Comparison of ENCODE assay signal across 1 cellular context in the genomic region with DNA sequence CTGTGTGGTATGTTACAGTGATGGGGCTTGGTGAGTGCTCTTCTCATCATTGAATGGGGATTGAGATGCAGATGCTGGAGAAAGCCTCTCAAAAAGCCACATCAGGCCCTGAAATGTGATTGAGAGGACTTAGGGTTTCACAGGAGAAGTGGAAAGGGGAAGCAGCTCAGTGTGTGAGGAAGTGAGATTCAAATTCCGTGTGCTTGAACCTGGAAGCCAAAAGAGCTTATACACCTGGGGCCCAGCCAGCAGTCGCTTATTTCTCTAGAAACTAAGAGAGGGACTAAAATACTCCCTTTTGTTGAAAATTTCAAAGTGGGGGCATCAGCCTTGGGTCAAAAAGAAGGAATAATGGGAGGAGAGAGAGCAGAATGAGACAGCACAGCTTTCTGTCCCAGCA.
A peak's percentile ranks its signal among the peaks of the same experiment; 100 is the strongest.
TF ChIP-seq lines count a peak whose summit lies in the region.

No MANE protein-coding gene starts in this region.

TF ChIP-seq in GM12878, 131 proteins besides CTCF, POLR2A, EP300 and RAD21 (continued from another document and continues in another):
- TF ChIP-seq, protein P1, sequence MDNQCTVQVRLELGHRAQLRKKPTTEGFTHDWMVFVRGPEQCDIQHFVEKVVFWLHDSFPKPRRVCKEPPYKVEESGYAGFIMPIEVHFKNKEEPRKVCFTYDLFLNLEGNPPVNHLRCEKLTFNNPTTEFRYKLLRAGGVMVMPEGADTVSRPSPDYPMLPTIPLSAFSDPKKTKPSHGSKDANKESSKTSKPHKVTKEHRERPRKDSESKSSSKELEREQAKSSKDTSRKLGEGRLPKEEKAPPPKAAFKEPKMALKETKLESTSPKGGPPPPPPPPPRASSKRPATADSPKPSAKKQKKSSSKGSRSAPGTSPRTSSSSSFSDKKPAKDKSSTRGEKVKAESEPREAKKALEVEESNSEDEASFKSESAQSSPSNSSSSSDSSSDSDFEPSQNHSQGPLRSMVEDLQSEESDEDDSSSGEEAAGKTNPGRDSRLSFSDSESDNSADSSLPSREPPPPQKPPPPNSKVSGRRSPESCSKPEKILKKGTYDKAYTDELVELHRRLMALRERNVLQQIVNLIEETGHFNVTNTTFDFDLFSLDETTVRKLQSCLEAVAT (IDR thresholded peaks at IDR 0.05) = no peak
- TF ChIP-seq CBX5 (IDR thresholded peaks at IDR 0.05; ENCODE audit: low read depth) (no peak), KAT2A (conservative IDR thresholded peaks at IDR 0.05; ENCODE audit: control insufficient read depth, low read depth, low read length) (no peak), GATAD2B (conservative IDR thresholded peaks at IDR 0.05; ENCODE audit: low read depth) (no peak), SIN3A (IDR thresholded peaks at IDR 0.05; ENCODE audit: low read depth, low read length) (no peak), NFIC (IDR thresholded peaks at IDR 0.05; ENCODE audit: low read depth, low read length) (no peak; the same call in 1 of the 2 replicates), RUNX3 (IDR thresholded peaks at IDR 0.05; ENCODE audit: low read length) (no peak; the same call in 1 of the 2 replicates), RAD51 (IDR thresholded peaks at IDR 0.05) (no peak), RB1 (IDR thresholded peaks at IDR 0.05; ENCODE audit: borderline replicate concordance) (no peak), DPF2 (IDR thresholded peaks at IDR 0.05) (peak; percentile 69), NFXL1 (IDR thresholded peaks at IDR 0.05; ENCODE audit: borderline replicate concordance) (no peak), RFX5 (IDR thresholded peaks at IDR 0.05; ENCODE audit: low read depth, low read length) (no peak), SRF (IDR thresholded peaks at IDR 0.05; ENCODE audit: low read depth in 2 of 2, low read length in 2 of 2) (peak in 1 of 2 experiments; percentile 59; a peak in 1 of 4 replicates), MTA3 (IDR thresholded peaks at IDR 0.05; ENCODE audit: borderline replicate concordance, low read length) (0 out of 2 replicates have a peak, but pooled peaks have one; percentile 37), ZNF207 (IDR thresholded peaks at IDR 0.05; ENCODE audit: borderline replicate concordance) (no peak), PAX5 (IDR thresholded peaks at IDR 0.05; ENCODE audit: borderline replicate concordance, low read depth, low read length) (peak; percentile 45; the same call in 1 of the 2 replicates), TCF3 (IDR thresholded peaks at IDR 0.05; ENCODE audit: borderline replicate concordance, insufficient read depth, low read depth, low read length) (0 out of 2 replicates have a peak, but pooled peaks have one; percentile 50), NR2C1 (IDR thresholded peaks at IDR 0.05) (no peak), STAT3 (IDR thresholded peaks at IDR 0.05; ENCODE audit: low read depth, low read length) (no peak), SMC3 (IDR thresholded peaks at IDR 0.05; ENCODE audit: borderline replicate concordance, low read length) (no peak), ZZZ3 (IDR thresholded peaks at IDR 0.05; ENCODE audit: control insufficient read depth, insufficient read length, low read depth) (no peak), BCL11A (IDR thresholded peaks at IDR 0.05; ENCODE audit: low read depth, low read length) (peak; percentile 77)
- TF ChIP-seq, protein P2, sequence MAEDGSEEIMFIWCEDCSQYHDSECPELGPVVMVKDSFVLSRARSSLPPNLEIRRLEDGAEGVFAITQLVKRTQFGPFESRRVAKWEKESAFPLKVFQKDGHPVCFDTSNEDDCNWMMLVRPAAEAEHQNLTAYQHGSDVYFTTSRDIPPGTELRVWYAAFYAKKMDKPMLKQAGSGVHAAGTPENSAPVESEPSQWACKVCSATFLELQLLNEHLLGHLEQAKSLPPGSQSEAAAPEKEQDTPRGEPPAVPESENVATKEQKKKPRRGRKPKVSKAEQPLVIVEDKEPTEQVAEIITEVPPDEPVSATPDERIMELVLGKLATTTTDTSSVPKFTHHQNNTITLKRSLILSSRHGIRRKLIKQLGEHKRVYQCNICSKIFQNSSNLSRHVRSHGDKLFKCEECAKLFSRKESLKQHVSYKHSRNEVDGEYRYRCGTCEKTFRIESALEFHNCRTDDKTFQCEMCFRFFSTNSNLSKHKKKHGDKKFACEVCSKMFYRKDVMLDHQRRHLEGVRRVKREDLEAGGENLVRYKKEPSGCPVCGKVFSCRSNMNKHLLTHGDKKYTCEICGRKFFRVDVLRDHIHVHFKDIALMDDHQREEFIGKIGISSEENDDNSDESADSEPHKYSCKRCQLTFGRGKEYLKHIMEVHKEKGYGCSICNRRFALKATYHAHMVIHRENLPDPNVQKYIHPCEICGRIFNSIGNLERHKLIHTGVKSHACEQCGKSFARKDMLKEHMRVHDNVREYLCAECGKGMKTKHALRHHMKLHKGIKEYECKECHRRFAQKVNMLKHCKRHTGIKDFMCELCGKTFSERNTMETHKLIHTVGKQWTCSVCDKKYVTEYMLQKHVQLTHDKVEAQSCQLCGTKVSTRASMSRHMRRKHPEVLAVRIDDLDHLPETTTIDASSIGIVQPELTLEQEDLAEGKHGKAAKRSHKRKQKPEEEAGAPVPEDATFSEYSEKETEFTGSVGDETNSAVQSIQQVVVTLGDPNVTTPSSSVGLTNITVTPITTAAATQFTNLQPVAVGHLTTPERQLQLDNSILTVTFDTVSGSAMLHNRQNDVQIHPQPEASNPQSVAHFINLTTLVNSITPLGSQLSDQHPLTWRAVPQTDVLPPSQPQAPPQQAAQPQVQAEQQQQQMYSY (CRISPR knock-in tag; IDR thresholded peaks at IDR 0.05) = no peak
- TF ChIP-seq, protein P3, sequence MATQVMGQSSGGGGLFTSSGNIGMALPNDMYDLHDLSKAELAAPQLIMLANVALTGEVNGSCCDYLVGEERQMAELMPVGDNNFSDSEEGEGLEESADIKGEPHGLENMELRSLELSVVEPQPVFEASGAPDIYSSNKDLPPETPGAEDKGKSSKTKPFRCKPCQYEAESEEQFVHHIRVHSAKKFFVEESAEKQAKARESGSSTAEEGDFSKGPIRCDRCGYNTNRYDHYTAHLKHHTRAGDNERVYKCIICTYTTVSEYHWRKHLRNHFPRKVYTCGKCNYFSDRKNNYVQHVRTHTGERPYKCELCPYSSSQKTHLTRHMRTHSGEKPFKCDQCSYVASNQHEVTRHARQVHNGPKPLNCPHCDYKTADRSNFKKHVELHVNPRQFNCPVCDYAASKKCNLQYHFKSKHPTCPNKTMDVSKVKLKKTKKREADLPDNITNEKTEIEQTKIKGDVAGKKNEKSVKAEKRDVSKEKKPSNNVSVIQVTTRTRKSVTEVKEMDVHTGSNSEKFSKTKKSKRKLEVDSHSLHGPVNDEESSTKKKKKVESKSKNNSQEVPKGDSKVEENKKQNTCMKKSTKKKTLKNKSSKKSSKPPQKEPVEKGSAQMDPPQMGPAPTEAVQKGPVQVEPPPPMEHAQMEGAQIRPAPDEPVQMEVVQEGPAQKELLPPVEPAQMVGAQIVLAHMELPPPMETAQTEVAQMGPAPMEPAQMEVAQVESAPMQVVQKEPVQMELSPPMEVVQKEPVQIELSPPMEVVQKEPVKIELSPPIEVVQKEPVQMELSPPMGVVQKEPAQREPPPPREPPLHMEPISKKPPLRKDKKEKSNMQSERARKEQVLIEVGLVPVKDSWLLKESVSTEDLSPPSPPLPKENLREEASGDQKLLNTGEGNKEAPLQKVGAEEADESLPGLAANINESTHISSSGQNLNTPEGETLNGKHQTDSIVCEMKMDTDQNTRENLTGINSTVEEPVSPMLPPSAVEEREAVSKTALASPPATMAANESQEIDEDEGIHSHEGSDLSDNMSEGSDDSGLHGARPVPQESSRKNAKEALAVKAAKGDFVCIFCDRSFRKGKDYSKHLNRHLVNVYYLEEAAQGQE (IDR thresholded peaks at IDR 0.05; ENCODE audit: low read depth, low read length) = no peak
- TF ChIP-seq, protein P4, sequence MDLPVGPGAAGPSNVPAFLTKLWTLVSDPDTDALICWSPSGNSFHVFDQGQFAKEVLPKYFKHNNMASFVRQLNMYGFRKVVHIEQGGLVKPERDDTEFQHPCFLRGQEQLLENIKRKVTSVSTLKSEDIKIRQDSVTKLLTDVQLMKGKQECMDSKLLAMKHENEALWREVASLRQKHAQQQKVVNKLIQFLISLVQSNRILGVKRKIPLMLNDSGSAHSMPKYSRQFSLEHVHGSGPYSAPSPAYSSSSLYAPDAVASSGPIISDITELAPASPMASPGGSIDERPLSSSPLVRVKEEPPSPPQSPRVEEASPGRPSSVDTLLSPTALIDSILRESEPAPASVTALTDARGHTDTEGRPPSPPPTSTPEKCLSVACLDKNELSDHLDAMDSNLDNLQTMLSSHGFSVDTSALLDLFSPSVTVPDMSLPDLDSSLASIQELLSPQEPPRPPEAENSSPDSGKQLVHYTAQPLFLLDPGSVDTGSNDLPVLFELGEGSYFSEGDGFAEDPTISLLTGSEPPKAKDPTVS (IDR thresholded peaks at IDR 0.05; ENCODE audit: low read depth, low read length) = no peak
- TF ChIP-seq, protein P5, sequence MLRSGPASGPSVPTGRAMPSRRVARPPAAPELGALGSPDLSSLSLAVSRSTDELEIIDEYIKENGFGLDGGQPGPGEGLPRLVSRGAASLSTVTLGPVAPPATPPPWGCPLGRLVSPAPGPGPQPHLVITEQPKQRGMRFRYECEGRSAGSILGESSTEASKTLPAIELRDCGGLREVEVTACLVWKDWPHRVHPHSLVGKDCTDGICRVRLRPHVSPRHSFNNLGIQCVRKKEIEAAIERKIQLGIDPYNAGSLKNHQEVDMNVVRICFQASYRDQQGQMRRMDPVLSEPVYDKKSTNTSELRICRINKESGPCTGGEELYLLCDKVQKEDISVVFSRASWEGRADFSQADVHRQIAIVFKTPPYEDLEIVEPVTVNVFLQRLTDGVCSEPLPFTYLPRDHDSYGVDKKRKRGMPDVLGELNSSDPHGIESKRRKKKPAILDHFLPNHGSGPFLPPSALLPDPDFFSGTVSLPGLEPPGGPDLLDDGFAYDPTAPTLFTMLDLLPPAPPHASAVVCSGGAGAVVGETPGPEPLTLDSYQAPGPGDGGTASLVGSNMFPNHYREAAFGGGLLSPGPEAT (IDR thresholded peaks at IDR 0.05; ENCODE audit: low read depth) = peak; percentile 39
- TF ChIP-seq, protein P6, sequence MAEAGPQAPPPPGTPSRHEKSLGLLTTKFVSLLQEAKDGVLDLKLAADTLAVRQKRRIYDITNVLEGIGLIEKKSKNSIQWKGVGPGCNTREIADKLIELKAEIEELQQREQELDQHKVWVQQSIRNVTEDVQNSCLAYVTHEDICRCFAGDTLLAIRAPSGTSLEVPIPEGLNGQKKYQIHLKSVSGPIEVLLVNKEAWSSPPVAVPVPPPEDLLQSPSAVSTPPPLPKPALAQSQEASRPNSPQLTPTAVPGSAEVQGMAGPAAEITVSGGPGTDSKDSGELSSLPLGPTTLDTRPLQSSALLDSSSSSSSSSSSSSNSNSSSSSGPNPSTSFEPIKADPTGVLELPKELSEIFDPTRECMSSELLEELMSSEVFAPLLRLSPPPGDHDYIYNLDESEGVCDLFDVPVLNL (IDR thresholded peaks at IDR 0.05; ENCODE audit: low read depth, low read length) = no peak
- TF ChIP-seq, protein P7, sequence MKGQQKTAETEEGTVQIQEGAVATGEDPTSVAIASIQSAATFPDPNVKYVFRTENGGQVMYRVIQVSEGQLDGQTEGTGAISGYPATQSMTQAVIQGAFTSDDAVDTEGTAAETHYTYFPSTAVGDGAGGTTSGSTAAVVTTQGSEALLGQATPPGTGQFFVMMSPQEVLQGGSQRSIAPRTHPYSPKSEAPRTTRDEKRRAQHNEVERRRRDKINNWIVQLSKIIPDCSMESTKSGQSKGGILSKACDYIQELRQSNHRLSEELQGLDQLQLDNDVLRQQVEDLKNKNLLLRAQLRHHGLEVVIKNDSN (IDR thresholded peaks at IDR 0.05; ENCODE audit: borderline replicate concordance, extremely low read length, insufficient read depth, low read depth, low read length) = no peak
- TF ChIP-seq, protein P8, sequence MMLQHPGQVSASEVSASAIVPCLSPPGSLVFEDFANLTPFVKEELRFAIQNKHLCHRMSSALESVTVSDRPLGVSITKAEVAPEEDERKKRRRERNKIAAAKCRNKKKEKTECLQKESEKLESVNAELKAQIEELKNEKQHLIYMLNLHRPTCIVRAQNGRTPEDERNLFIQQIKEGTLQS (IDR thresholded peaks at IDR 0.05; ENCODE audit: borderline replicate concordance, extremely low read depth, low read depth, low read length) = no peak
- TF ChIP-seq, protein P9, sequence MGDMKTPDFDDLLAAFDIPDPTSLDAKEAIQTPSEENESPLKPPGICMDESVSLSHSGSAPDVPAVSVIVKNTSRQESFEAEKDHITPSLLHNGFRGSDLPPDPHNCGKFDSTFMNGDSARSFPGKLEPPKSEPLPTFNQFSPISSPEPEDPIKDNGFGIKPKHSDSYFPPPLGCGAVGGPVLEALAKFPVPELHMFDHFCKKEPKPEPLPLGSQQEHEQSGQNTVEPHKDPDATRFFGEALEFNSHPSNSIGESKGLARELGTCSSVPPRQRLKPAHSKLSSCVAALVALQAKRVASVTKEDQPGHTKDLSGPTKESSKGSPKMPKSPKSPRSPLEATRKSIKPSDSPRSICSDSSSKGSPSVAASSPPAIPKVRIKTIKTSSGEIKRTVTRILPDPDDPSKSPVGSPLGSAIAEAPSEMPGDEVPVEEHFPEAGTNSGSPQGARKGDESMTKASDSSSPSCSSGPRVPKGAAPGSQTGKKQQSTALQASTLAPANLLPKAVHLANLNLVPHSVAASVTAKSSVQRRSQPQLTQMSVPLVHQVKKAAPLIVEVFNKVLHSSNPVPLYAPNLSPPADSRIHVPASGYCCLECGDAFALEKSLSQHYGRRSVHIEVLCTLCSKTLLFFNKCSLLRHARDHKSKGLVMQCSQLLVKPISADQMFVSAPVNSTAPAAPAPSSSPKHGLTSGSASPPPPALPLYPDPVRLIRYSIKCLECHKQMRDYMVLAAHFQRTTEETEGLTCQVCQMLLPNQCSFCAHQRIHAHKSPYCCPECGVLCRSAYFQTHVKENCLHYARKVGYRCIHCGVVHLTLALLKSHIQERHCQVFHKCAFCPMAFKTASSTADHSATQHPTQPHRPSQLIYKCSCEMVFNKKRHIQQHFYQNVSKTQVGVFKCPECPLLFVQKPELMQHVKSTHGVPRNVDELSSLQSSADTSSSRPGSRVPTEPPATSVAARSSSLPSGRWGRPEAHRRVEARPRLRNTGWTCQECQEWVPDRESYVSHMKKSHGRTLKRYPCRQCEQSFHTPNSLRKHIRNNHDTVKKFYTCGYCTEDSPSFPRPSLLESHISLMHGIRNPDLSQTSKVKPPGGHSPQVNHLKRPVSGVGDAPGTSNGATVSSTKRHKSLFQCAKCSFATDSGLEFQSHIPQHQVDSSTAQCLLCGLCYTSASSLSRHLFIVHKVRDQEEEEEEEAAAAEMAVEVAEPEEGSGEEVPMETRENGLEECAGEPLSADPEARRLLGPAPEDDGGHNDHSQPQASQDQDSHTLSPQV (IDR thresholded peaks at IDR 0.05) = no peak
- TF ChIP-seq, protein P10, sequence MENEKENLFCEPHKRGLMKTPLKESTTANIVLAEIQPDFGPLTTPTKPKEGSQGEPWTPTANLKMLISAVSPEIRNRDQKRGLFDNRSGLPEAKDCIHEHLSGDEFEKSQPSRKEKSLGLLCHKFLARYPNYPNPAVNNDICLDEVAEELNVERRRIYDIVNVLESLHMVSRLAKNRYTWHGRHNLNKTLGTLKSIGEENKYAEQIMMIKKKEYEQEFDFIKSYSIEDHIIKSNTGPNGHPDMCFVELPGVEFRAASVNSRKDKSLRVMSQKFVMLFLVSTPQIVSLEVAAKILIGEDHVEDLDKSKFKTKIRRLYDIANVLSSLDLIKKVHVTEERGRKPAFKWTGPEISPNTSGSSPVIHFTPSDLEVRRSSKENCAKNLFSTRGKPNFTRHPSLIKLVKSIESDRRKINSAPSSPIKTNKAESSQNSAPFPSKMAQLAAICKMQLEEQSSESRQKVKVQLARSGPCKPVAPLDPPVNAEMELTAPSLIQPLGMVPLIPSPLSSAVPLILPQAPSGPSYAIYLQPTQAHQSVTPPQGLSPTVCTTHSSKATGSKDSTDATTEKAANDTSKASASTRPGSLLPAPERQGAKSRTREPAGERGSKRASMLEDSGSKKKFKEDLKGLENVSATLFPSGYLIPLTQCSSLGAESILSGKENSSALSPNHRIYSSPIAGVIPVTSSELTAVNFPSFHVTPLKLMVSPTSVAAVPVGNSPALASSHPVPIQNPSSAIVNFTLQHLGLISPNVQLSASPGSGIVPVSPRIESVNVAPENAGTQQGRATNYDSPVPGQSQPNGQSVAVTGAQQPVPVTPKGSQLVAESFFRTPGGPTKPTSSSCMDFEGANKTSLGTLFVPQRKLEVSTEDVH (IDR thresholded peaks at IDR 0.05; ENCODE audit: low read depth, partially characterized antibody) = no peak
